ENCODE assay signal across 10 cellular contexts in genomic region chr2:239318091-239318725, GRCh38.
A peak's percentile ranks its signal among the peaks of the same experiment; 100 is the strongest.
DNase-seq lines count a peak whose midpoint lies in the region; ATAC-seq and TF ChIP-seq lines count a peak whose summit lies in the region.
"Had no signal": no experiment of that assay in that cellular context is flagged by ENCODE, and none has a peak within 500 bp of the region (broad histone marks: within the 10 kb centered on the region; RNA-seq: fewer than 3 reads in every experiment).

No MANE protein-coding gene starts in this region.

- peaks cover 17 to 39% (median 29%) of the 10 kb centered on the region in 5 experiments for H3K9me3 Mint-ChIP-seq in brain
- H3K9me3 Mint-ChIP-seq in immature natural killer cell, result no peaks in the 10 kb centered on the region
- no peaks in the 10 kb centered on the region for H3K9me3 Mint-ChIP-seq in stimulated activated effector memory CD8-positive, alpha-beta T cell treated with anti-CD3 and anti-CD28 coated beads, Interleukin-12 subunit alpha, Interleukin-12 subunit beta, amount 100 ng/mL, for 72 hours
- H3K9me3 Mint-ChIP-seq in activated CD4-positive, alpha-beta memory T cell treated with anti-CD3 and anti-CD28 coated beads, Interleukin-2, amount 10 ng/mL, durations not matched to agents 7 days and 5 days, result peaks cover 4% of the 10 kb centered on the region

- no peak for TF ChIP-seq CTCF in brain (conservative IDR thresholded peaks at IDR 0.05)

- H3K4me1 Mint-ChIP-seq in brain, result peaks cover 56% of the 10 kb centered on the region
- H3K4me1 Mint-ChIP-seq in immature natural killer cell, result peaks cover 59 to 90% of the 10 kb centered on the region in 2 donors
- peaks cover 67% of the 10 kb centered on the region for H3K4me1 Mint-ChIP-seq in stimulated activated effector memory CD8-positive, alpha-beta T cell treated with anti-CD3 and anti-CD28 coated beads, Interleukin-12 subunit alpha, Interleukin-12 subunit beta, amount 100 ng/mL, for 72 hours
- peaks cover 69% of the 10 kb centered on the region for H3K4me1 Mint-ChIP-seq in activated CD4-positive, alpha-beta memory T cell treated with anti-CD3 and anti-CD28 coated beads, Interleukin-2, amount 10 ng/mL, durations not matched to agents 7 days and 5 days

- H3K27me3 Mint-ChIP-seq in brain (no peaks in the 10 kb centered on the region), immature natural killer cell (ENCODE audit: low read depth in 3 of 3) (peaks cover 0 to 2% (median 2%) of the 10 kb centered on the region in 3 donors)
- no peaks in the 10 kb centered on the region for H3K27me3 Mint-ChIP-seq in activated CD4-positive, alpha-beta memory T cell treated with anti-CD3 and anti-CD28 coated beads, Interleukin-2, amount 10 ng/mL, durations not matched to agents 7 days and 5 days

- no peak for ATAC-seq in stimulated activated effector memory CD8-positive, alpha-beta T cell treated with anti-CD3 and anti-CD28 coated beads, Interleukin-12 subunit alpha, Interleukin-12 subunit beta, amount 100 ng/mL, for 72 hours
- ATAC-seq in HG02870 (IDR thresholded peaks at IDR 0.05; ENCODE audit: unreplicated experiment), result no peak
- ATAC-seq in GM21723 (IDR thresholded peaks at IDR 0.05; ENCODE audit: unreplicated experiment), result no peak
- ATAC-seq in GM21447 (IDR thresholded peaks at IDR 0.05; ENCODE audit: unreplicated experiment), result no peak

- peak overlapping the region; percentile 56 for H3K4me3 ChIP-seq in Jurkat, Clone E6-1 (ENCODE audit: low read length)

- DNase-seq in Jurkat, Clone E6-1 (ENCODE audit: low read depth, low spot score), result no peak
- no peak for DNase-seq in immature natural killer cell
- DNase-seq in stimulated activated effector memory CD8-positive, alpha-beta T cell treated with anti-CD3 and anti-CD28 coated beads, Interleukin-12 subunit alpha, Interleukin-12 subunit beta, amount 100 ng/mL, for 72 hours (ENCODE audit: low spot score in 2 of 2), result no peak
- no peak for DNase-seq in activated CD4-positive, alpha-beta memory T cell treated with anti-CD3 and anti-CD28 coated beads, Interleukin-2, amount 10 ng/mL, durations not matched to agents 7 days and 5 days
- DNase-seq: DMS153 had no signal

- H3K36me3 Mint-ChIP-seq in brain, result peaks cover 82% of the 10 kb centered on the region
- peaks cover 8 to 16% (median 9%) of the 10 kb centered on the region in 3 donors for H3K36me3 Mint-ChIP-seq in immature natural killer cell
- peaks cover 5% of the 10 kb centered on the region for H3K36me3 Mint-ChIP-seq in stimulated activated effector memory CD8-positive, alpha-beta T cell treated with anti-CD3 and anti-CD28 coated beads, Interleukin-12 subunit alpha, Interleukin-12 subunit beta, amount 100 ng/mL, for 72 hours
- peaks cover 32% of the 10 kb centered on the region for H3K36me3 Mint-ChIP-seq in activated CD4-positive, alpha-beta memory T cell treated with anti-CD3 and anti-CD28 coated beads, Interleukin-2, amount 10 ng/mL, durations not matched to agents 7 days and 5 days (ENCODE audit: low read depth)

- H3K27ac Mint-ChIP-seq in brain, result peak overlapping the region; percentile 45 to 93 (median 66)
- peak overlapping the region; percentile 89 to 97 (median 94) for H3K27ac Mint-ChIP-seq in immature natural killer cell
- H3K27ac Mint-ChIP-seq in stimulated activated effector memory CD8-positive, alpha-beta T cell treated with anti-CD3 and anti-CD28 coated beads, Interleukin-12 subunit alpha, Interleukin-12 subunit beta, amount 100 ng/mL, for 72 hours, result no peak overlapping the region
- H3K27ac Mint-ChIP-seq in activated CD4-positive, alpha-beta memory T cell treated with anti-CD3 and anti-CD28 coated beads, Interleukin-2, amount 10 ng/mL, durations not matched to agents 7 days and 5 days, result no peak overlapping the region
- H3K27ac Mint-ChIP-seq: IgD-negative memory B cell had no signal

- CTCF ChIA-PET in activated CD4-positive, alpha-beta memory T cell treated with anti-CD3 and anti-CD28 coated beads, Interleukin-2, amount 10 ng/mL, durations not matched to agents 7 days and 5 days (lab: Charles Lee), result no interaction called here

- no peak overlapping the region for H3K4me3 Mint-ChIP-seq in brain
- peak overlapping the region; percentile 39 to 86 (median 76) for H3K4me3 Mint-ChIP-seq in immature natural killer cell
- H3K4me3 Mint-ChIP-seq in stimulated activated effector memory CD8-positive, alpha-beta T cell treated with anti-CD3 and anti-CD28 coated beads, Interleukin-12 subunit alpha, Interleukin-12 subunit beta, amount 100 ng/mL, for 72 hours, result peak overlapping the region; percentile 69
- no peak overlapping the region for H3K4me3 Mint-ChIP-seq in activated CD4-positive, alpha-beta memory T cell treated with anti-CD3 and anti-CD28 coated beads, Interleukin-2, amount 10 ng/mL, durations not matched to agents 7 days and 5 days

- POLR2A ChIA-PET in activated CD4-positive, alpha-beta memory T cell treated with anti-CD3 and anti-CD28 coated beads, Interleukin-2, amount 10 ng/mL, durations not matched to agents 7 days and 5 days (lab: Charles Lee), result no interaction called here

Comparison
In these comparisons a context has a peak if more than half of its experiments do, and no peak if none do; other contexts are left out.
1. H3K27ac Mint-ChIP-seq: peak in brain (5 of 5) and immature natural killer cell (6 of 6); none in stimulated activated effector memory CD8-positive, alpha-beta T cell treated with anti-CD3 and anti-CD28 coated beads, Interleukin-12 subunit alpha, Interleukin-12 subunit beta, amount 100 ng/mL, for 72 hours (single experiment) and activated CD4-positive, alpha-beta memory T cell treated with anti-CD3 and anti-CD28 coated beads, Interleukin-2, amount 10 ng/mL, durations not matched to agents 7 days and 5 days (single experiment).
2. H3K4me3 Mint-ChIP-seq: peak in immature natural killer cell (5 of 5) and stimulated activated effector memory CD8-positive, alpha-beta T cell treated with anti-CD3 and anti-CD28 coated beads, Interleukin-12 subunit alpha, Interleukin-12 subunit beta, amount 100 ng/mL, for 72 hours (single experiment); none in brain (0 of 5) and activated CD4-positive, alpha-beta memory T cell treated with anti-CD3 and anti-CD28 coated beads, Interleukin-2, amount 10 ng/mL, durations not matched to agents 7 days and 5 days (single experiment).